Comparison of ENCODE assay signal across 28 cellular contexts in genomic region chr6:81891869-81892268, GRCh38.
"Had no signal": no experiment of that assay in that cellular context is flagged by ENCODE, and none has a peak within 500 bp of the region (broad histone marks: within the 10 kb centered on the region; RNA-seq: fewer than 3 reads in every experiment).

No MANE protein-coding gene starts in this region.

- H2AFZ ChIP-seq: hepatocyte, parathyroid adenoma had no signal

- H3K27ac ChIP-seq: coronary artery, esophagus muscularis mucosa, foreskin keratinocyte, gastroesophageal sphincter, heart left ventricle, left ventricle myocardium inferior, neutrophil, parathyroid adenoma, right lobe of liver, stomach, thyroid gland, vagina had no signal

- H3K4me1 Mint-ChIP-seq: memory B cell; mesothelial cell of epicardium; naive B cell; stimulated activated effector memory CD8-positive, alpha-beta T cell treated with anti-CD3 and anti-CD28 coated beads, Interleukin-12 subunit alpha, Interleukin-12 subunit beta, amount 100 ng/mL, for 72 hours had no signal

- H3K9ac ChIP-seq: parathyroid adenoma had no signal

- DNase-seq: dermis blood vessel endothelial cell; effector memory CD4-positive, alpha-beta T cell; foreskin keratinocyte; kidney; left ventricle myocardium inferior; mucosa of descending colon; naive B cell; right lobe of liver; stimulated activated CD4-positive, alpha-beta T cell treated with anti-CD3 and anti-CD28 coated beads, Interleukin-2, amount 100 ng/mL, for 24 hours; stimulated activated CD4-positive, alpha-beta T cell treated with anti-CD3 and anti-CD28 coated beads, Interleukin-4, amount 100 ng/mL, for 24 hours; stimulated activated naive CD4-positive, alpha-beta T cell treated with Interleukin-2 at 50 U/mL for 16 hours; stomach; thyroid gland had no signal

- H3K9me3 ChIP-seq: esophagus muscularis mucosa, gastroesophageal sphincter, heart left ventricle, left ventricle myocardium inferior, mucosa of descending colon, neutrophil, right lobe of liver, stomach, thyroid gland, vagina had no signal

- H3K36me3 Mint-ChIP-seq: memory B cell; mesothelial cell of epicardium; naive B cell; natural killer cell treated with Interleukin-12 subunit alpha and Interleukin-12 subunit beta and Interleukin-15 and Interleukin-18, amount 100 ng/mL, for 72 hours; stimulated activated effector memory CD8-positive, alpha-beta T cell treated with anti-CD3 and anti-CD28 coated beads, Interleukin-12 subunit alpha, Interleukin-12 subunit beta, amount 100 ng/mL, for 72 hours had no signal

- H3K27ac Mint-ChIP-seq: memory B cell; mesothelial cell of epicardium; naive B cell; natural killer cell treated with Interleukin-12 subunit alpha and Interleukin-12 subunit beta and Interleukin-15 and Interleukin-18, amount 100 ng/mL, for 72 hours; progenitor cell of endocrine pancreas; stimulated activated effector memory CD8-positive, alpha-beta T cell treated with anti-CD3 and anti-CD28 coated beads, Interleukin-12 subunit alpha, Interleukin-12 subunit beta, amount 100 ng/mL, for 72 hours had no signal

- H3K4me3 Mint-ChIP-seq: memory B cell; mesothelial cell of epicardium; naive B cell; natural killer cell treated with Interleukin-12 subunit alpha and Interleukin-12 subunit beta and Interleukin-15 and Interleukin-18, amount 100 ng/mL, for 72 hours; neural crest cell; stimulated activated effector memory CD8-positive, alpha-beta T cell treated with anti-CD3 and anti-CD28 coated beads, Interleukin-12 subunit alpha, Interleukin-12 subunit beta, amount 100 ng/mL, for 72 hours had no signal

- H3K27me3 Mint-ChIP-seq: memory B cell; natural killer cell treated with Interleukin-12 subunit alpha and Interleukin-12 subunit beta and Interleukin-15 and Interleukin-18, amount 100 ng/mL, for 72 hours had no signal

- H3K9me3 Mint-ChIP-seq: memory B cell; mesothelial cell of epicardium; naive B cell; stimulated activated effector memory CD8-positive, alpha-beta T cell treated with anti-CD3 and anti-CD28 coated beads, Interleukin-12 subunit alpha, Interleukin-12 subunit beta, amount 100 ng/mL, for 72 hours had no signal

- H3K79me2 ChIP-seq: hepatocyte, parathyroid adenoma had no signal

- H3K36me3 ChIP-seq: esophagus muscularis mucosa, gastroesophageal sphincter, heart left ventricle, left ventricle myocardium inferior, neutrophil, right lobe of liver, stomach, thyroid gland, vagina had no signal

- H3K27me3 ChIP-seq: esophagus muscularis mucosa, foreskin keratinocyte, gastroesophageal sphincter, heart left ventricle, hepatocyte, neutrophil, right lobe of liver, stomach, thyroid gland, vagina had no signal

- H3K4me2 ChIP-seq: hepatocyte had no signal

- H3K4me3 ChIP-seq: coronary artery, esophagus muscularis mucosa, gastroesophageal sphincter, heart left ventricle, hepatocyte, left ventricle myocardium inferior, lung, mucosa of descending colon, right lobe of liver, stomach, thyroid gland, vagina had no signal

- H3K4me1 ChIP-seq: foreskin keratinocyte, parathyroid adenoma, thyroid gland, vagina had no signal

- ATAC-seq: foreskin keratinocyte; gastroesophageal sphincter; heart left ventricle; mucosa of descending colon; natural killer cell treated with Interleukin-12 subunit alpha and Interleukin-12 subunit beta and Interleukin-15 and Interleukin-18, amount 100 ng/mL, for 72 hours; right lobe of liver; stimulated activated effector memory CD8-positive, alpha-beta T cell treated with anti-CD3 and anti-CD28 coated beads, Interleukin-12 subunit alpha, Interleukin-12 subunit beta, amount 100 ng/mL, for 72 hours had no signal
